ENCODE assay signal across 16 cellular contexts in genomic region chr9:89382026-89382986, GRCh38.
A peak's percentile ranks its signal among the peaks of the same experiment; 100 is the strongest.
DNase-seq lines count a peak whose midpoint lies in the region; ATAC-seq and TF ChIP-seq lines count a peak whose summit lies in the region.
"Had no signal": no experiment of that assay in that cellular context is flagged by ENCODE, and none has a peak within 500 bp of the region (broad histone marks: within the 10 kb centered on the region; RNA-seq: fewer than 3 reads in every experiment).

No MANE protein-coding gene starts in this region.

- intact Hi-C loops in dendritic cell treated with granulocyte-macrophage colony-stimulating factor and Interleukin-4, amounts not matched to agents 40 ng/mL and 50 ng/mL, for 4 days (cut with micrococcal nuclease), result no loop called here
- intact Hi-C loops in gastrocnemius medialis (cut with DNase I; ENCODE audit: low total_unique reads), result loop anchor here (10.0 kb wide), 1 partner anchor 1812 kb away; no protein-coding TSS in a partner anchor

- no peak overlapping the region for H3K4me3 Mint-ChIP-seq in activated CD4-positive, alpha-beta T cell treated with anti-CD3 and anti-CD28 coated beads, Interleukin-2, amount 10 ng/mL, durations not matched to agents 7 days and 5 days
- H3K4me3 Mint-ChIP-seq in T-helper 17 cell, result peak overlapping the region; percentile 74
- no peak overlapping the region for H3K4me3 Mint-ChIP-seq in dendritic cell treated with granulocyte-macrophage colony-stimulating factor and Interleukin-4, amounts not matched to agents 40 ng/mL and 50 ng/mL, for 4 days
- peak overlapping the region; percentile 43 for H3K4me3 Mint-ChIP-seq in stimulated activated memory B cell treated with anti-CD40 and anti-IgM and Interleukin-4, amounts not matched to agents 10 μg/mL and 1 μg/mL and 100 μg/mL, for 72 hours

- peak overlapping the region in 1 of 4 donors; percentile 34 for H3K27ac ChIP-seq in gastrocnemius medialis
- H3K27ac ChIP-seq: VCaP had no signal

- TF ChIP-seq POLR2A in gastrocnemius medialis (IDR thresholded peaks at IDR 0.05), result no peak

- no peaks in the 10 kb centered on the region for H3K27me3 Mint-ChIP-seq in activated CD4-positive, alpha-beta T cell treated with anti-CD3 and anti-CD28 coated beads, Interleukin-2, amount 10 ng/mL, durations not matched to agents 7 days and 5 days
- H3K27me3 Mint-ChIP-seq in T-helper 17 cell, result no peaks in the 10 kb centered on the region
- H3K27me3 Mint-ChIP-seq in dendritic cell treated with granulocyte-macrophage colony-stimulating factor and Interleukin-4, amounts not matched to agents 40 ng/mL and 50 ng/mL, for 4 days, result no peaks in the 10 kb centered on the region
- H3K27me3 Mint-ChIP-seq in stimulated activated memory B cell treated with anti-CD40 and anti-IgM and Interleukin-4, amounts not matched to agents 10 μg/mL and 1 μg/mL and 100 μg/mL, for 72 hours, result no peaks in the 10 kb centered on the region
- H3K27me3 Mint-ChIP-seq: progenitor cell of endocrine pancreas had no signal

- POLR2A ChIA-PET in activated CD4-positive, alpha-beta T cell treated with anti-CD3 and anti-CD28 coated beads, Interleukin-2, amount 10 ng/mL, durations not matched to agents 7 days and 5 days (lab: Charles Lee), result no interaction called here

- no peak overlapping the region for H3K4me3 ChIP-seq in gastrocnemius medialis
- H3K4me3 ChIP-seq: Peyer's patch had no signal

- H3K36me3 ChIP-seq in gastrocnemius medialis, result peaks cover 0 to 32% of the 10 kb centered on the region in 2 donors

- peaks cover 12% of the 10 kb centered on the region in 2 donors for H3K4me1 ChIP-seq in gastrocnemius medialis

- ATAC-seq in T-helper 17 cell, result peak; percentile 39
- ATAC-seq in stimulated activated memory B cell treated with anti-CD40 and anti-IgM and Interleukin-4, amounts not matched to agents 10 μg/mL and 1 μg/mL and 100 μg/mL, for 72 hours, result peak; percentile 82
- ATAC-seq in GM19351 (IDR thresholded peaks at IDR 0.05; ENCODE audit: unreplicated experiment), result no peak
- ATAC-seq in gastrocnemius medialis, result no peak
- ATAC-seq: left lobe of liver had no signal

- peaks cover 82% of the 10 kb centered on the region for H3K36me3 Mint-ChIP-seq in activated CD4-positive, alpha-beta T cell treated with anti-CD3 and anti-CD28 coated beads, Interleukin-2, amount 10 ng/mL, durations not matched to agents 7 days and 5 days (ENCODE audit: low read depth)
- H3K36me3 Mint-ChIP-seq in T-helper 17 cell (ENCODE audit: low read depth), result peaks cover 4% of the 10 kb centered on the region
- peaks cover 86% of the 10 kb centered on the region for H3K36me3 Mint-ChIP-seq in dendritic cell treated with granulocyte-macrophage colony-stimulating factor and Interleukin-4, amounts not matched to agents 40 ng/mL and 50 ng/mL, for 4 days (ENCODE audit: low read depth)
- peaks cover 94% of the 10 kb centered on the region for H3K36me3 Mint-ChIP-seq in stimulated activated memory B cell treated with anti-CD40 and anti-IgM and Interleukin-4, amounts not matched to agents 10 μg/mL and 1 μg/mL and 100 μg/mL, for 72 hours

- no peak for DNase-seq in activated CD4-positive, alpha-beta T cell treated with anti-CD3 and anti-CD28 coated beads, Interleukin-2, amount 10 ng/mL, durations not matched to agents 7 days and 5 days
- DNase-seq in activated CD4-positive, alpha-beta T cell treated with anti-CD3 and anti-CD28 coated beads, Interleukin-2, amount 50 U/mL, for 1 hour, result no peak
- DNase-seq in T-helper 17 cell (no peak), NCI-H69 (lab: John Stamatoyannopoulos, UW) (no peak), gastrocnemius medialis (no peak)
- DNase-seq: anterior cingulate cortex, MV-4-11, NCI-H748 treated with DMSO at 0.1 percent for 48 hours, small intestine had no signal

- H3K9me3 ChIP-seq in T-helper 17 cell (ENCODE audit: control insufficient read depth, low read length, poor library complexity, severe bottlenecking) (no peaks in the 10 kb centered on the region), gastrocnemius medialis (no peaks in the 10 kb centered on the region)
- H3K9me3 ChIP-seq: Peyer's patch had no signal

- CTCF ChIA-PET in activated CD4-positive, alpha-beta T cell treated with anti-CD3 and anti-CD28 coated beads, Interleukin-2, amount 10 ng/mL, durations not matched to agents 7 days and 5 days (lab: Charles Lee), result interaction anchor here (0.5 to 1.9 kb wide), 5 partner anchors 24 to 679 kb away, joined by 3 to 4 read pairs (median 3); no protein-coding TSS in a partner anchor

- H3K9me3 Mint-ChIP-seq in activated CD4-positive, alpha-beta T cell treated with anti-CD3 and anti-CD28 coated beads, Interleukin-2, amount 10 ng/mL, durations not matched to agents 7 days and 5 days, result no peaks in the 10 kb centered on the region
- H3K9me3 Mint-ChIP-seq in dendritic cell treated with granulocyte-macrophage colony-stimulating factor and Interleukin-4, amounts not matched to agents 40 ng/mL and 50 ng/mL, for 4 days, result no peaks in the 10 kb centered on the region
- H3K9me3 Mint-ChIP-seq in stimulated activated memory B cell treated with anti-CD40 and anti-IgM and Interleukin-4, amounts not matched to agents 10 μg/mL and 1 μg/mL and 100 μg/mL, for 72 hours, result no peaks in the 10 kb centered on the region

- TF ChIP-seq CTCF in gastrocnemius medialis (IDR thresholded peaks at IDR 0.05 in 4 of 5, conservative IDR thresholded peaks at IDR 0.05 in 1 of 5), result no peak

- H3K4me1 Mint-ChIP-seq in activated CD4-positive, alpha-beta T cell treated with anti-CD3 and anti-CD28 coated beads, Interleukin-2, amount 10 ng/mL, durations not matched to agents 7 days and 5 days, result peaks cover 70% of the 10 kb centered on the region
- H3K4me1 Mint-ChIP-seq in T-helper 17 cell, result peaks cover 21% of the 10 kb centered on the region
- peaks cover 57% of the 10 kb centered on the region for H3K4me1 Mint-ChIP-seq in dendritic cell treated with granulocyte-macrophage colony-stimulating factor and Interleukin-4, amounts not matched to agents 40 ng/mL and 50 ng/mL, for 4 days (ENCODE audit: low read depth)
- peaks cover 38% of the 10 kb centered on the region for H3K4me1 Mint-ChIP-seq in stimulated activated memory B cell treated with anti-CD40 and anti-IgM and Interleukin-4, amounts not matched to agents 10 μg/mL and 1 μg/mL and 100 μg/mL, for 72 hours

- in situ Hi-C loops in gastrocnemius medialis (cut with MboI; ENCODE audit: low sequenced_read_pairs in 4 of 4), result no loop called here

- peak overlapping the region; percentile 64 for H3K27ac Mint-ChIP-seq in activated CD4-positive, alpha-beta T cell treated with anti-CD3 and anti-CD28 coated beads, Interleukin-2, amount 10 ng/mL, durations not matched to agents 7 days and 5 days
- H3K27ac Mint-ChIP-seq in T-helper 17 cell, result peak overlapping the region; percentile 88
- H3K27ac Mint-ChIP-seq in dendritic cell treated with granulocyte-macrophage colony-stimulating factor and Interleukin-4, amounts not matched to agents 40 ng/mL and 50 ng/mL, for 4 days, result peak overlapping the region; percentile 8
- peak overlapping the region; percentile 82 for H3K27ac Mint-ChIP-seq in stimulated activated memory B cell treated with anti-CD40 and anti-IgM and Interleukin-4, amounts not matched to agents 10 μg/mL and 1 μg/mL and 100 μg/mL, for 72 hours

- no peaks in the 10 kb centered on the region for H3K27me3 ChIP-seq in gastrocnemius medialis
- H3K27me3 ChIP-seq: Peyer's patch had no signal

Comparison
In these comparisons a context has a peak if more than half of its experiments do, and no peak if none do; other contexts are left out.
1. H3K27ac Mint-ChIP-seq: peak in every context shown above with its lines; median percentile 88 in T-helper 17 cell; 82 in stimulated activated memory B cell treated with anti-CD40 and anti-IgM and Interleukin-4, amounts not matched to agents 10 μg/mL and 1 μg/mL and 100 μg/mL, for 72 hours; 64 in activated CD4-positive, alpha-beta T cell treated with anti-CD3 and anti-CD28 coated beads, Interleukin-2, amount 10 ng/mL, durations not matched to agents 7 days and 5 days; 8 in dendritic cell treated with granulocyte-macrophage colony-stimulating factor and Interleukin-4, amounts not matched to agents 40 ng/mL and 50 ng/mL, for 4 days.
2. H3K4me3 Mint-ChIP-seq: peak in T-helper 17 cell (single experiment) and stimulated activated memory B cell treated with anti-CD40 and anti-IgM and Interleukin-4, amounts not matched to agents 10 μg/mL and 1 μg/mL and 100 μg/mL, for 72 hours (single experiment); none in activated CD4-positive, alpha-beta T cell treated with anti-CD3 and anti-CD28 coated beads, Interleukin-2, amount 10 ng/mL, durations not matched to agents 7 days and 5 days (single experiment) and dendritic cell treated with granulocyte-macrophage colony-stimulating factor and Interleukin-4, amounts not matched to agents 40 ng/mL and 50 ng/mL, for 4 days (single experiment).
3. ATAC-seq: peak in T-helper 17 cell (single experiment) and stimulated activated memory B cell treated with anti-CD40 and anti-IgM and Interleukin-4, amounts not matched to agents 10 μg/mL and 1 μg/mL and 100 μg/mL, for 72 hours (single experiment); none in GM19351 (single experiment) and gastrocnemius medialis (0 of 2).